ENCODE assay signal across 8 cellular contexts in genomic region chr3:169863458-169863899, GRCh38. TPM values are rescaled to one million over a fixed set of nuclear protein-coding genes. Genes with fewer than 3 reads are reported as not detected.
A peak's percentile ranks its signal among the peaks of the same experiment; 100 is the strongest.
DNase-seq lines count a peak whose midpoint lies in the region; ATAC-seq and TF ChIP-seq lines count a peak whose summit lies in the region.

No MANE protein-coding gene starts in this region.

- peak; percentile 48 for DNase-seq in NCI-H510A treated with DMSO at 0.1 percent for 48 hours (lab: John Stamatoyannopoulos, UW)
- DNase-seq in activated CD4-positive, alpha-beta T cell treated with anti-CD3 and anti-CD28 coated beads, Interleukin-2, amount 50 U/mL, for 4 hours: peak; percentile 46 to 56
- DNase-seq in dermis microvascular lymphatic vessel endothelial cell (ENCODE audit: low read depth in 2 of 2): peak; percentile 29 to 69
- peak; percentile 92 for DNase-seq in medulla oblongata (ENCODE audit: extremely low spot score)
- DNase-seq in stimulated activated CD8-positive, alpha-beta memory T cell treated with anti-CD3 and anti-CD28 coated beads, Interleukin-15, amount 100 ng/mL, for 48 hours (ENCODE audit: low read depth in 2 of 2): peak; percentile 19 to 31

- peak; percentile 71 for ATAC-seq in HG03342 (IDR thresholded peaks at IDR 0.05; ENCODE audit: unreplicated experiment)

- peak; percentile 93 for TF ChIP-seq CTCF in 22Rv1 (IDR thresholded peaks at IDR 0.05)
- peak; percentile 80 for TF ChIP-seq CTCF in GM12875 (IDR thresholded peaks at IDR 0.05; ENCODE audit: borderline replicate concordance, insufficient read depth, low read depth, low read length)

- no peak overlapping the region for H3K4me3 ChIP-seq in GM12875 (ENCODE audit: low read depth, low read length)

- H3K27ac ChIP-seq in 22Rv1: no peak overlapping the region

RNA-seq across cellular contexts. Expression of gene LRRC31, which starts 6.3 kb away (rescaled TPM):
- not detected in 2 replicates for total RNA-seq in dermis microvascular lymphatic vessel endothelial cell

RNA-seq across cellular contexts. Expression of gene SAMD7, which starts 47.9 kb away (rescaled TPM):
- not detected in 2 replicates for total RNA-seq in dermis microvascular lymphatic vessel endothelial cell

RNA-seq across cellular contexts. Expression of gene LRRC34, which starts 50.8 kb away (rescaled TPM):
- 0.76 and 3.1 TPM in 2 replicates for total RNA-seq in dermis microvascular lymphatic vessel endothelial cell

RNA-seq across cellular contexts. Expression of gene LRRIQ4, which starts 50.8 kb away (rescaled TPM):
- total RNA-seq in dermis microvascular lymphatic vessel endothelial cell: under 0.01 TPM in 1 of 2 replicates, not detected in the other

Comparison
In these comparisons a context has a peak if more than half of its experiments do, and no peak if none do; other contexts are left out.
1. DNase-seq: peak in every context shown above with its lines; median percentile 92 in medulla oblongata; 51 in activated CD4-positive, alpha-beta T cell treated with anti-CD3 and anti-CD28 coated beads, Interleukin-2, amount 50 U/mL, for 4 hours; 49 in dermis microvascular lymphatic vessel endothelial cell; 48 in NCI-H510A treated with DMSO at 0.1 percent for 48 hours; 25 in stimulated activated CD8-positive, alpha-beta memory T cell treated with anti-CD3 and anti-CD28 coated beads, Interleukin-15, amount 100 ng/mL, for 48 hours.